ENCODE assay signal across 8 cellular contexts in genomic region chr2:219245899-219246230, GRCh38. TPM values are rescaled to one million over a fixed set of nuclear protein-coding genes. Genes with fewer than 3 reads are reported as not detected.
DNase-seq lines count a peak whose midpoint lies in the region; ATAC-seq and TF ChIP-seq lines count a peak whose summit lies in the region.

No MANE protein-coding gene starts in this region.

- H3K4me3 ChIP-seq in MM.1S (ENCODE audit: low read length) (peak overlapping the region; percentile 89), ectodermal cell (ENCODE audit: insufficient read depth, low read depth, low read length) (peak overlapping the region; percentile 95)

- H3K9me3 Mint-ChIP-seq in CD14-positive monocyte = no peaks in the 10 kb centered on the region
- no peaks in the 10 kb centered on the region for H3K9me3 Mint-ChIP-seq in nephron progenitor cell

- H3K27me3 Mint-ChIP-seq in CD14-positive monocyte (ENCODE audit: low read depth in 3 of 3) (peaks cover 0 to 4% (median 1%) of the 10 kb centered on the region in 3 donors), nephron progenitor cell (ENCODE audit: low read depth, poor library complexity) (peaks cover 12% of the 10 kb centered on the region)

- H3K27ac Mint-ChIP-seq in CD14-positive monocyte = peak overlapping the region; percentile 92 to 97 (median 96)
- H3K27ac Mint-ChIP-seq in nephron progenitor cell = peak overlapping the region; percentile 98

- peak overlapping the region; percentile 94 for H3K4me2 ChIP-seq in MM.1S (ENCODE audit: low read depth, low read length)

- H3F3A ChIP-seq in MM.1S (ENCODE audit: insufficient read depth, low read length) = peaks cover 31% of the 10 kb centered on the region

- peak overlapping the region; percentile 93 for H3K9ac ChIP-seq in MM.1S (ENCODE audit: low read length)

- DNase-seq in CD14-positive monocyte (ENCODE audit: low spot score) (no peak), MM.1S (no peak), nephron progenitor cell (no peak), retina (no peak), islet precursor cell (no peak), SKM-1 (lab: John Stamatoyannopoulos, UW; ENCODE audit: unreplicated experiment) (no peak)

- no peaks in the 10 kb centered on the region for H3K9me2 ChIP-seq in MM.1S (replicated peaks; ENCODE audit: insufficient read depth, low read length)

- no peak for ATAC-seq in GM21360 (IDR thresholded peaks at IDR 0.05; ENCODE audit: unreplicated experiment)

- peaks cover 39% of the 10 kb centered on the region for H3K79me2 ChIP-seq in MM.1S (ENCODE audit: low read length)

- H3K36me3 Mint-ChIP-seq in CD14-positive monocyte (peaks cover 24 to 38% of the 10 kb centered on the region in 2 donors), nephron progenitor cell (ENCODE audit: low read depth) (peaks cover 8% of the 10 kb centered on the region)

- H3K27ac ChIP-seq in MM.1S (ENCODE audit: low read length) (peak overlapping the region; percentile 62; the same call in 1 of the 2 replicates), ectodermal cell (ENCODE audit: insufficient read depth, low read depth, low read length, poor library complexity, severe bottlenecking) (peak overlapping the region; percentile 98)

- peak overlapping the region; percentile 57; the same call in 1 of the 2 replicates for H2AFZ ChIP-seq in MM.1S (ENCODE audit: low read length)

- H3K4me1 Mint-ChIP-seq in CD14-positive monocyte (peaks cover 73% of the 10 kb centered on the region), nephron progenitor cell (peaks cover 58% of the 10 kb centered on the region)

- H3K4me1 ChIP-seq in MM.1S (ENCODE audit: low read length) (peaks cover 47% of the 10 kb centered on the region), ectodermal cell (ENCODE audit: control insufficient read depth, insufficient read depth, low read length) (peaks cover 9% of the 10 kb centered on the region)

- H3K36me3 ChIP-seq in MM.1S (replicated peaks; ENCODE audit: insufficient read depth, low read length) = 0 out of 2 replicates have a peak, but pooled peaks cover 4% of the 10 kb centered on the region
- H3K36me3 ChIP-seq in ectodermal cell (ENCODE audit: control insufficient read depth, insufficient read depth, low read length) = peaks cover 5% of the 10 kb centered on the region

- H3K27me3 ChIP-seq in MM.1S (replicated peaks; ENCODE audit: insufficient read depth, low read length) (no peaks in the 10 kb centered on the region), ectodermal cell (ENCODE audit: control insufficient read depth, insufficient read depth, low read length, poor library complexity, severe bottlenecking) (peaks cover under 1% of the 10 kb centered on the region)

- no peaks in the 10 kb centered on the region for H3K9me3 ChIP-seq in MM.1S (replicated peaks; ENCODE audit: insufficient read depth, low read length)
- H3K9me3 ChIP-seq in ectodermal cell (ENCODE audit: control insufficient read depth, low read length) = no peaks in the 10 kb centered on the region

- no peak for TF ChIP-seq CTCF in CD14-positive monocyte (IDR thresholded peaks at IDR 0.05)
- no peak for TF ChIP-seq CTCF in MM.1S (IDR thresholded peaks at IDR 0.05; ENCODE audit: low read length)
- no peak for TF ChIP-seq CTCF in nephron progenitor cell (IDR thresholded peaks at IDR 0.05)

- H4K20me1 ChIP-seq in MM.1S (ENCODE audit: insufficient read depth, low read length) = no peaks in the 10 kb centered on the region

- 38 to 41% methylated on average over 10 of the region's 10 CpGs for WGBS in ectodermal cell, 2 experiments

- intact Hi-C loops in CD14-positive monocyte (cut with micrococcal nuclease) = loop anchor here in 1 of 2 donors (1.0 kb wide), 1 partner anchor 68 kb away; the partner anchor contains the start of gene RETREG2

- H3K4me3 Mint-ChIP-seq in CD14-positive monocyte (peak overlapping the region; percentile 83 to 90), nephron progenitor cell (peak overlapping the region; percentile 96)

RNA-seq across cellular contexts. Expression of gene STK16, which starts 0.6 kb away (rescaled TPM):
- 10 to 100 TPM; 16.7 to 17.8 TPM for polyA plus RNA-seq in CD14-positive monocyte
- 33.9 TPM for polyA plus RNA-seq in ectodermal cell (2013, experiment 1 of 4)
- polyA plus RNA-seq in ectodermal cell (2013, experiment 2 of 4) = 34.3 TPM
- 26.3 TPM for polyA plus RNA-seq in ectodermal cell (2013, experiment 3 of 4)
- polyA plus RNA-seq in ectodermal cell (2013, experiment 4 of 4) = 38.2 TPM

RNA-seq across cellular contexts. Expression of gene GLB1L, which starts 0.6 kb away (rescaled TPM):
- polyA plus RNA-seq in CD14-positive monocyte = 10 to 100 TPM in 1 of 2 donors, 1 to 10 TPM in 1; 4.0 to 11.7 TPM
- 9.0 TPM for polyA plus RNA-seq in ectodermal cell (2013, experiment 1 of 4)
- polyA plus RNA-seq in ectodermal cell (2013, experiment 2 of 4) = 12.9 TPM
- polyA plus RNA-seq in ectodermal cell (2013, experiment 3 of 4) = 9.6 TPM
- 12.7 TPM for polyA plus RNA-seq in ectodermal cell (2013, experiment 4 of 4)

RNA-seq across cellular contexts. Expression of gene TUBA4B, which starts 7.2 kb away (rescaled TPM):
- not detected for polyA plus RNA-seq in CD14-positive monocyte
- polyA plus RNA-seq in ectodermal cell (2013, experiment 1 of 4) = not detected
- polyA plus RNA-seq in ectodermal cell (2013, experiment 2 of 4) = not detected
- not detected for polyA plus RNA-seq in ectodermal cell (2013, experiment 3 of 4)
- polyA plus RNA-seq in ectodermal cell (2013, experiment 4 of 4) = not detected

RNA-seq across cellular contexts. Expression of gene TUBA4A, which starts 7.9 kb away (rescaled TPM):
- 10 to 100 TPM; 72.7 to 81.9 TPM for polyA plus RNA-seq in CD14-positive monocyte
- polyA plus RNA-seq in ectodermal cell (2013, experiment 1 of 4) = 2.0 TPM
- polyA plus RNA-seq in ectodermal cell (2013, experiment 2 of 4) = 1.3 TPM
- polyA plus RNA-seq in ectodermal cell (2013, experiment 3 of 4) = 0.80 TPM
- polyA plus RNA-seq in ectodermal cell (2013, experiment 4 of 4) = 1.2 TPM

RNA-seq across cellular contexts. Expression of gene ANKZF1, which starts 16.3 kb away (rescaled TPM):
- 10 to 100 TPM in 1 of 2 donors, 1 to 10 TPM in 1; 7.6 to 10.4 TPM for polyA plus RNA-seq in CD14-positive monocyte
- 56.5 TPM for polyA plus RNA-seq in ectodermal cell (2013, experiment 1 of 4)
- polyA plus RNA-seq in ectodermal cell (2013, experiment 2 of 4) = 43.4 TPM
- 45.4 TPM for polyA plus RNA-seq in ectodermal cell (2013, experiment 3 of 4)
- polyA plus RNA-seq in ectodermal cell (2013, experiment 4 of 4) = 57.5 TPM
